ENCODE assay signal across 8 cellular contexts in genomic region chr5:181181650-181182565, GRCh38. TPM values are rescaled to one million over a fixed set of nuclear protein-coding genes. Genes with fewer than 3 reads are reported as not detected.
DNase-seq lines count a peak whose midpoint lies in the region; ATAC-seq, FAIRE-seq and TF ChIP-seq lines count a peak whose summit lies in the region.

No MANE protein-coding gene starts in this region.

- no peak overlapping the region for H3K27ac ChIP-seq in coronary artery

- peak; percentile 70 for DNase-seq in activated T-cell treated with anti-CD3 and anti-CD28 coated beads, Interleukin-2, amount 50 U/mL, for 1 hour
- DNase-seq in activated T-cell treated with anti-CD3 and anti-CD28 coated beads for 4 hours: no peak
- DNase-seq in T-helper 1 cell: peak in 4 of 5 donors; percentile 47 to 68 (median 54)
- DNase-seq in coronary artery (ENCODE audit: low spot score): no peak
- peak; percentile 63 for DNase-seq in myocyte (ENCODE audit: low read depth)
- no peak for DNase-seq in AML-193 (lab: John Stamatoyannopoulos, UW)
- no peak for DNase-seq in frontal cortex (ENCODE audit: low spot score in 2 of 2)

- peak; percentile 50 for ATAC-seq in HG03066 (IDR thresholded peaks at IDR 0.05; ENCODE audit: low read depth, unreplicated experiment)

- peak; percentile 32 for TF ChIP-seq CTCF in coronary artery (IDR thresholded peaks at IDR 0.05)

- no peak for FAIRE-seq in frontal cortex (lab: Jason Lieb, UNC)

- H3K4me3 ChIP-seq in coronary artery: no peak overlapping the region

RNA-seq across cellular contexts. Expression of gene TRIM7, which starts 23.1 kb away (rescaled TPM):
- total RNA-seq in myocyte (8.9 and 18.8 TPM in 2 replicates), frontal cortex (2.0 TPM)
- 0.96 TPM for polyA plus RNA-seq in myocyte (2012)

RNA-seq across cellular contexts. Expression of gene OR2V2, which starts 34.5 kb away (rescaled TPM):
- not detected in 2 replicates for total RNA-seq in myocyte
- not detected for polyA plus RNA-seq in myocyte (2012)
- not detected for total RNA-seq in frontal cortex

RNA-seq across cellular contexts. Expression of gene TRIM41, which starts 41.2 kb away (rescaled TPM):
- 13.4 and 13.8 TPM in 2 replicates for total RNA-seq in myocyte
- 37.3 TPM for polyA plus RNA-seq in myocyte (2012)
- total RNA-seq in frontal cortex: 12.2 TPM

RNA-seq across cellular contexts. Expression of gene OR2V1, which starts 50.9 kb away (rescaled TPM):
- not detected in 2 replicates for total RNA-seq in myocyte
- not detected for polyA plus RNA-seq in myocyte (2012)
- total RNA-seq in frontal cortex: not detected

Comparison
In these comparisons a context has a peak if more than half of its experiments do, and no peak if none do; other contexts are left out.
1. DNase-seq: peak in activated T-cell treated with anti-CD3 and anti-CD28 coated beads, Interleukin-2, amount 50 U/mL, for 1 hour (single experiment), T-helper 1 cell (4 of 5) and myocyte (single experiment); none in activated T-cell treated with anti-CD3 and anti-CD28 coated beads for 4 hours (single experiment), coronary artery (single experiment), AML-193 (0 of 2) and frontal cortex (0 of 2).